27 cellular contexts compared by ENCODE assay signal in genomic region chr5:107870984-107871383, GRCh38.
"Had no signal": no experiment of that assay in that cellular context is flagged by ENCODE, and none has a peak within 500 bp of the region (broad histone marks: within the 10 kb centered on the region; RNA-seq: fewer than 3 reads in every experiment).

No MANE protein-coding gene starts in this region.

- H3K4me1 ChIP-seq: psoas muscle, suprapubic skin, testis, upper lobe of right lung, uterus had no signal

- H3K27ac ChIP-seq: neural progenitor cell, ovary, parathyroid adenoma, psoas muscle, right lobe of liver, sigmoid colon, suprapubic skin, testis, tibial artery, transverse colon, upper lobe of right lung, uterus had no signal

- H2AFZ ChIP-seq: neural progenitor cell, parathyroid adenoma had no signal

- H3K36me3 ChIP-seq: neural progenitor cell, ovary, right lobe of liver, sigmoid colon, suprapubic skin, tibial artery, transverse colon, upper lobe of right lung, uterus had no signal

- ATAC-seq: naive thymus-derived CD8-positive, alpha-beta T cell; natural killer cell treated with Interleukin-12 subunit alpha and Interleukin-12 subunit beta and Interleukin-15 and Interleukin-18, amount 100 ng/mL, for 72 hours; psoas muscle; right cardiac atrium; right lobe of liver; stimulated activated effector memory CD8-positive, alpha-beta T cell treated with anti-CD3 and anti-CD28 coated beads, Interleukin-12 subunit alpha, Interleukin-12 subunit beta, amount 100 ng/mL, for 72 hours; stimulated activated naive B cell treated with anti-CD40 and anti-IgM and Interleukin-4, amounts not matched to agents 10 μg/mL and 1 μg/mL and 100 μg/mL, for 72 hours; upper lobe of right lung had no signal

- H3K27me3 ChIP-seq: neural progenitor cell, ovary, right lobe of liver, sigmoid colon, suprapubic skin, testis, tibial artery, transverse colon, upper lobe of right lung, uterus had no signal

- H3K79me2 ChIP-seq: parathyroid adenoma had no signal

- H3K4me3 ChIP-seq: neural progenitor cell, ovary, psoas muscle, right lobe of liver, sigmoid colon, suprapubic skin, testis, tibial artery, transverse colon, upper lobe of right lung, uterus had no signal

- DNase-seq: naive thymus-derived CD8-positive, alpha-beta T cell; nephron progenitor cell; occipital lobe; ovary; posterior cingulate gyrus; psoas muscle; right cardiac atrium; right lobe of liver; sigmoid colon; small intestine; stimulated activated CD4-positive, alpha-beta T cell treated with anti-CD3 and anti-CD28 coated beads, Interleukin-15, amount 100 ng/mL, for 24 hours; stimulated activated CD4-positive, alpha-beta T cell treated with anti-CD3 and anti-CD28 coated beads, Interleukin-2, amount 100 ng/mL, for 24 hours; stimulated activated CD4-positive, alpha-beta T cell treated with anti-CD3 and anti-CD28 coated beads, Interleukin-2, amount 100 ng/mL, for 48 hours; stimulated activated CD4-positive, alpha-beta T cell treated with anti-CD3 and anti-CD28 coated beads, Interleukin-4, amount 100 ng/mL, for 24 hours; stimulated activated naive B cell treated with anti-CD40 and anti-IgM and Interleukin-4, amounts not matched to agents 10 μg/mL and 1 μg/mL and 100 μg/mL, for 72 hours; stimulated activated naive CD4-positive, alpha-beta T cell treated with Interleukin-2 at 50 U/mL for 16 hours; substantia nigra; testis; tibial artery; transverse colon; upper lobe of right lung; uterus had no signal

- H3K9ac ChIP-seq: neural progenitor cell, parathyroid adenoma had no signal

- FAIRE-seq: small intestine had no signal

- H3K9me3 ChIP-seq: ovary, psoas muscle, right lobe of liver, sigmoid colon, suprapubic skin, testis, tibial artery, transverse colon, upper lobe of right lung, uterus had no signal

- H3K4me2 ChIP-seq: neural progenitor cell had no signal
